ENCODE assay signal across 16 cellular contexts in the genomic region with DNA sequence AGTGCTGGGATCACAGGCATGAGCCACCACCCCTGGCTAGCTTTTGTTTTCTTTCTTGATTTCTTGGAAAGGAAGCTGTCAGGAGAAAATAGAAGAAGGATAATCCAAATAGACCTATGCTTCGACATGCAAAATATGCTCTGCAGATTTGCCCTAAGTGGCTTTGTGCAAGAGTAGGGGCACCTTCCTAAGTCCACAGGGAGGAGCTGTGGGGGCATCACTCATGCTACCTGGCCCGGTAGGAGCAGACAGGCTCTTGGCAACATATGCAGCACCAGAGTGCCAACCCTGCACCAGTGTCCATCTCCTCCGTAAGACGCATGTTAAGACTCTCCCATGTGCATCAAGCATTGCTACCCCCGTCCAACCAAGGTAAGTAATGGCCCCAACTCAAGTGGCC.
DNase-seq lines count a peak whose midpoint lies in the region; ATAC-seq and TF ChIP-seq lines count a peak whose summit lies in the region.
"Had no signal": no experiment of that assay in that cellular context is flagged by ENCODE, and none has a peak within 500 bp of the region (broad histone marks: within the 10 kb centered on the region; RNA-seq: fewer than 3 reads in every experiment).

No MANE protein-coding gene starts in this region.

- TF ChIP-seq CTCF in GM12873 (IDR thresholded peaks at IDR 0.05; ENCODE audit: insufficient read depth, low read depth, low read length, missing control alignments) (peak; percentile 29), Loucy (conservative IDR thresholded peaks at IDR 0.05; ENCODE audit: low read length) (peak; percentile 35), OCI-LY7 (conservative IDR thresholded peaks at IDR 0.05; ENCODE audit: low read length) (peak; percentile 56), foreskin keratinocyte (conservative IDR thresholded peaks at IDR 0.05) (peak; percentile 17), progenitor cell of endocrine pancreas (IDR thresholded peaks at IDR 0.05; ENCODE audit: unreplicated experiment) (no peak)

- no TSS peak for BruUV-seq in OCI-LY7 (replicated peaks; lab: Mats Ljungman, UMichigan)

- POLR2A ChIA-PET in OCI-LY7 (lab: Charles Lee): interaction anchor here (0.6 to 1.5 kb wide), 7 partner anchors 9 to 410 kb away, joined by 3 to 6 read pairs (median 3); no protein-coding TSS in a partner anchor

- CTCF ChIA-PET in OCI-LY7 (lab: Charles Lee; ENCODE audit: unreplicated experiment): interaction anchor here (0.6 to 1.5 kb wide), 3 partner anchors 13 to 21 kb away, joined by 3 to 4 read pairs (median 3); no protein-coding TSS in a partner anchor

- H3K9me2 ChIP-seq in Loucy (replicated peaks; ENCODE audit: low read depth, low read length): no peaks in the 10 kb centered on the region
- no peaks in the 10 kb centered on the region for H3K9me2 ChIP-seq in OCI-LY7 (ENCODE audit: insufficient read depth, low read length)

- H3K4me3 ChIP-seq in Loucy (ENCODE audit: low read length, poor library complexity, severe bottlenecking) (no peak overlapping the region), OCI-LY7 (ENCODE audit: low read depth, low read length, poor library complexity, severe bottlenecking) (no peak overlapping the region)
- H3K4me3 ChIP-seq: A549 had no signal

- H3K27me3 ChIP-seq in Loucy (ENCODE audit: insufficient read depth, low read length, poor library complexity, severe bottlenecking) (no peaks in the 10 kb centered on the region), foreskin keratinocyte (no peaks in the 10 kb centered on the region)

- intact Hi-C loops in OCI-LY7 (cut with micrococcal nuclease; ENCODE audit: unreplicated experiment): loop anchor here (1.0 to 10.0 kb wide), 2 partner anchors 145 to 330 kb away; a partner anchor contains a TSS

- H3K4me2 ChIP-seq in Loucy (ENCODE audit: low read depth, low read length, poor library complexity, severe bottlenecking) (no peak overlapping the region), OCI-LY7 (ENCODE audit: low read length) (no peak overlapping the region)
- H3K4me2 ChIP-seq: A549 had no signal

- H3K9me3 ChIP-seq in Loucy (ENCODE audit: insufficient read depth, low read depth, low read length) (no peaks in the 10 kb centered on the region), OCI-LY7 (ENCODE audit: low read length) (no peaks in the 10 kb centered on the region; the same call in 1 of the 2 replicates)
- H3K9me3 ChIP-seq: A549, Caco-2 had no signal

- peaks cover 10% of the 10 kb centered on the region for H3K4me1 Mint-ChIP-seq in progenitor cell of endocrine pancreas (ENCODE audit: low read depth)

- H3F3A ChIP-seq in Loucy (ENCODE audit: low read depth): no peaks in the 10 kb centered on the region

- ATAC-seq in foreskin keratinocyte: no peak
- no peak for ATAC-seq in HG03520 (IDR thresholded peaks at IDR 0.05; ENCODE audit: unreplicated experiment)
- ATAC-seq: HepG2 had no signal

- DNase-seq in OCI-LY7 (ENCODE audit: low spot score) (peak; percentile 65), foreskin keratinocyte (no peak), AG08396 (ENCODE audit: low spot score) (no peak), progenitor cell of endocrine pancreas (ENCODE audit: low spot score, unreplicated experiment) (no peak)
- DNase-seq in stimulated activated CD8-positive, alpha-beta memory T cell treated with anti-CD3 and anti-CD28 coated beads, Interleukin-4, amount 100 ng/mL, for 48 hours: no peak
- DNase-seq: Caco-2; CD8-positive, alpha-beta memory T cell; DND-41; GF-D8; H7 had no signal

- H3K27me3 Mint-ChIP-seq in progenitor cell of endocrine pancreas: peaks cover 6% of the 10 kb centered on the region

- no peaks in the 10 kb centered on the region for H3K36me3 Mint-ChIP-seq in progenitor cell of endocrine pancreas (ENCODE audit: insufficient read depth)
- H3K36me3 Mint-ChIP-seq: CD14-positive monocyte; CD8-positive, alpha-beta memory T cell had no signal

- no peaks in the 10 kb centered on the region for H4K20me1 ChIP-seq in Loucy (ENCODE audit: insufficient read depth, low read length, poor library complexity, severe bottlenecking)
- no peaks in the 10 kb centered on the region for H4K20me1 ChIP-seq in OCI-LY7 (ENCODE audit: insufficient read depth, low read length)

- H3K4me1 ChIP-seq in Loucy (ENCODE audit: insufficient read depth, low read length, poor library complexity, severe bottlenecking): peaks cover 9% of the 10 kb centered on the region
- H3K4me1 ChIP-seq in OCI-LY7 (ENCODE audit: insufficient read depth, low read length, poor library complexity, severe bottlenecking): peaks cover 54% of the 10 kb centered on the region
- peaks cover 13% of the 10 kb centered on the region for H3K4me1 ChIP-seq in foreskin keratinocyte
- H3K4me1 ChIP-seq: Caco-2 had no signal

- H3K79me2 ChIP-seq in Loucy (ENCODE audit: insufficient read depth, low read length): no peaks in the 10 kb centered on the region
- no peaks in the 10 kb centered on the region for H3K79me2 ChIP-seq in OCI-LY7 (ENCODE audit: insufficient read depth, low read depth, low read length)

- no peak overlapping the region for H3K27ac Mint-ChIP-seq in progenitor cell of endocrine pancreas
- H3K27ac Mint-ChIP-seq: CD8-positive, alpha-beta memory T cell had no signal

- H3K36me3 ChIP-seq in Loucy (ENCODE audit: insufficient read depth, low read length): no peaks in the 10 kb centered on the region
- peaks cover 4% of the 10 kb centered on the region; the same call in 1 of the 2 replicates for H3K36me3 ChIP-seq in OCI-LY7 (ENCODE audit: insufficient read depth, low read length)

- H3K27ac ChIP-seq in OCI-LY7 (ENCODE audit: low read depth, low read length, poor library complexity, severe bottlenecking): no peak overlapping the region
- H3K27ac ChIP-seq in foreskin keratinocyte: no peak overlapping the region
- H3K27ac ChIP-seq: A549 had no signal

- no peak overlapping the region for H3K4me3 Mint-ChIP-seq in progenitor cell of endocrine pancreas (ENCODE audit: low read depth)
- H3K4me3 Mint-ChIP-seq: CD14-positive monocyte; CD8-positive, alpha-beta memory T cell had no signal

- H3K9ac ChIP-seq in Loucy (ENCODE audit: low read depth, low read length, poor library complexity, severe bottlenecking): no peak overlapping the region

- H2AFZ ChIP-seq in Loucy (ENCODE audit: low read length) (no peak overlapping the region), OCI-LY7 (ENCODE audit: low read length) (no peak overlapping the region; the same call in 1 of the 2 replicates)

- H3K9me3 Mint-ChIP-seq in progenitor cell of endocrine pancreas (ENCODE audit: low read depth): no peaks in the 10 kb centered on the region
